1 cellular context compared by ENCODE assay signal in the genomic region with DNA sequence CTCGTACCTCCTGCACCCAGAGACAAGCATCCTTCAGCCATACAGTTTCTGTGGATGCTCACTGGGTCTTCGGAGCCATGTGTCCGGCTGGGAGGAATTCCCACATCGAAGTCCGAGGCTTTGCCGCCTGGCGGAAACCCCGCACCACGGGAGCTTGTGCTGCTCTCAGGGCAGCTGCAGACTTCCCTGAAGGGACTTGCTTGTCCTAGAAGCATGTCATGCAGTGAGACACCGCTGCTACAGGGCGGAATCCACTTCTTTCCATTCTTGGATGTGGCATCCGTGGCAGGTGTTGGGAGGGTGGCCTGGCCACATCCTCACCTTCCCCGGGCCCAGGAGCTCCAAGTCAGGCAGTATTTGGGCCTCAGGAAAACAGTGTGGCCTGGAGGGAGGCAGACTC.
TF ChIP-seq lines count a peak whose summit lies in the region.

No MANE protein-coding gene starts in this region.

TF ChIP-seq in GM23338, 12 proteins besides CTCF, POLR2A, EP300 and RAD21 (continued from another document):
- TF ChIP-seq, protein P1, sequence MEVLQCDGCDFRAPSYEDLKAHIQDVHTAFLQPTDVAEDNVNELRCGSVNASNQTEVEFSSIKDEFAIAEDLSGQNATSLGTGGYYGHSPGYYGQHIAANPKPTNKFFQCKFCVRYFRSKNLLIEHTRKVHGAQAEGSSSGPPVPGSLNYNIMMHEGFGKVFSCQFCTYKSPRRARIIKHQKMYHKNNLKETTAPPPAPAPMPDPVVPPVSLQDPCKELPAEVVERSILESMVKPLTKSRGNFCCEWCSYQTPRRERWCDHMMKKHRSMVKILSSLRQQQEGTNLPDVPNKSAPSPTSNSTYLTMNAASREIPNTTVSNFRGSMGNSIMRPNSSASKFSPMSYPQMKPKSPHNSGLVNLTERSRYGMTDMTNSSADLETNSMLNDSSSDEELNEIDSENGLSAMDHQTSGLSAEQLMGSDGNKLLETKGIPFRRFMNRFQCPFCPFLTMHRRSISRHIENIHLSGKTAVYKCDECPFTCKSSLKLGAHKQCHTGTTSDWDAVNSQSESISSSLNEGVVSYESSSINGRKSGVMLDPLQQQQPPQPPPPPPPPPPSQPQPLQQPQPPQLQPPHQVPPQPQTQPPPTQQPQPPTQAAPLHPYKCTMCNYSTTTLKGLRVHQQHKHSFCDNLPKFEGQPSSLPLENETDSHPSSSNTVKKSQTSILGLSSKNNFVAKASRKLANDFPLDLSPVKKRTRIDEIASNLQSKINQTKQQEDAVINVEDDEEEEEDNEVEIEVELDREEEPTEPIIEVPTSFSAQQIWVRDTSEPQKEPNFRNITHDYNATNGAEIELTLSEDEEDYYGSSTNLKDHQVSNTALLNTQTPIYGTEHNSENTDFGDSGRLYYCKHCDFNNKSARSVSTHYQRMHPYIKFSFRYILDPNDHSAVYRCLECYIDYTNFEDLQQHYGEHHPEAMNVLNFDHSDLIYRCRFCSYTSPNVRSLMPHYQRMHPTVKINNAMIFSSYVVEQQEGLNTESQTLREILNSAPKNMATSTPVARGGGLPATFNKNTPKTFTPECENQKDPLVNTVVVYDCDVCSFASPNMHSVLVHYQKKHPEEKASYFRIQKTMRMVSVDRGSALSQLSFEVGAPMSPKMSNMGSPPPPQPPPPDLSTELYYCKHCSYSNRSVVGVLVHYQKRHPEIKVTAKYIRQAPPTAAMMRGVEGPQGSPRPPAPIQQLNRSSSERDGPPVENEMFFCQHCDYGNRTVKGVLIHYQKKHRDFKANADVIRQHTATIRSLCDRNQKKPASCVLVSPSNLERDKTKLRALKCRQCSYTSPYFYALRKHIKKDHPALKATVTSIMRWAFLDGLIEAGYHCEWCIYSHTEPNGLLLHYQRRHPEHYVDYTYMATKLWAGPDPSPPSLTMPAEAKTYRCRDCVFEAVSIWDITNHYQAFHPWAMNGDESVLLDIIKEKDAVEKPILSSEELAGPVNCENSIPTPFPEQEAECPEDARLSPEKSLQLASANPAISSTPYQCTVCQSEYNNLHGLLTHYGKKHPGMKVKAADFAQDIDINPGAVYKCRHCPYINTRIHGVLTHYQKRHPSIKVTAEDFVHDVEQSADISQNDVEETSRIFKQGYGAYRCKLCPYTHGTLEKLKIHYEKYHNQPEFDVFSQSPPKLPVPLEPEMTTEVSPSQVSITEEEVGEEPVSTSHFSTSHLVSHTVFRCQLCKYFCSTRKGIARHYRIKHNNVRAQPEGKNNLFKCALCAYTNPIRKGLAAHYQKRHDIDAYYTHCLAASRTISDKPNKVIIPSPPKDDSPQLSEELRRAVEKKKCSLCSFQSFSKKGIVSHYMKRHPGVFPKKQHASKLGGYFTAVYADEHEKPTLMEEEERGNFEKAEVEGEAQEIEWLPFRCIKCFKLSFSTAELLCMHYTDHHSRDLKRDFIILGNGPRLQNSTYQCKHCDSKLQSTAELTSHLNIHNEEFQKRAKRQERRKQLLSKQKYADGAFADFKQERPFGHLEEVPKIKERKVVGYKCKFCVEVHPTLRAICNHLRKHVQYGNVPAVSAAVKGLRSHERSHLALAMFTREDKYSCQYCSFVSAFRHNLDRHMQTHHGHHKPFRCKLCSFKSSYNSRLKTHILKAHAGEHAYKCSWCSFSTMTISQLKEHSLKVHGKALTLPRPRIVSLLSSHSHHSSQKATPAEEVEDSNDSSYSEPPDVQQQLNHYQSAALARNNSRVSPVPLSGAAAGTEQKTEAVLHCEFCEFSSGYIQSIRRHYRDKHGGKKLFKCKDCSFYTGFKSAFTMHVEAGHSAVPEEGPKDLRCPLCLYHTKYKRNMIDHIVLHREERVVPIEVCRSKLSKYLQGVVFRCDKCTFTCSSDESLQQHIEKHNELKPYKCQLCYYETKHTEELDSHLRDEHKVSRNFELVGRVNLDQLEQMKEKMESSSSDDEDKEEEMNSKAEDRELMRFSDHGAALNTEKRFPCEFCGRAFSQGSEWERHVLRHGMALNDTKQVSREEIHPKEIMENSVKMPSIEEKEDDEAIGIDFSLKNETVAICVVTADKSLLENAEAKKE (CRISPR knock-in tag; IDR thresholded peaks at IDR 0.05): no peak
